23 cellular contexts compared by ENCODE assay signal in the genomic region with DNA sequence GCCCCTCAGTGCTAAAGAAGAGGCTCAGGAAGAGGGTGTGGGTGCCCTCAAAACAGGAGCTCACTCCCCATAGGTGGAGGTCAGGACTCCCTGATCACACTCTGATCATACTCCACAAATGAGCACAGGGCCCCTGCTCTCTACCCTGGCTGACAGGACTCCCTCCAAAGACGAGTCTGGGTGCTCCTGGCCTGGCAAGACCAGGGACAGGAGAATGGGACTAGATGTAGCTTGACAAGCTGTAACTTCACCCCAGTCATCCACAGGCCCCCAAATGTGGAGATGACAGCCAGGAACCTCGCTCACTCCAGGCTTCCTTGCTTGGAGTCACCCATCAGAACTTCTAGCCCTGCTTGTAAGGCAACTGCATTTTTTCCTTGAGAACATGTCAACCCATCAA. TPM values are rescaled to one million over a fixed set of nuclear protein-coding genes. Genes with fewer than 3 reads are reported as not detected.
DNase-seq lines count a peak whose midpoint lies in the region; ATAC-seq, FAIRE-seq and TF ChIP-seq lines count a peak whose summit lies in the region.
"Had no signal": no experiment of that assay in that cellular context is flagged by ENCODE, and none has a peak within 500 bp of the region (broad histone marks: within the 10 kb centered on the region; RNA-seq: fewer than 3 reads in every experiment).

No MANE protein-coding gene starts in this region.

- H3K4me3 Mint-ChIP-seq in activated T-cell treated with anti-CD3 and anti-CD28 coated beads, Interleukin-2, amount 50 U/mL, for 72 hours: no peak overlapping the region
- no peak overlapping the region for H3K4me3 Mint-ChIP-seq in activated T-cell treated with anti-CD3 and anti-CD28 coated beads, Interleukin-2, amount 50 U/mL, for 4 hours
- H3K4me3 Mint-ChIP-seq: CD4-positive, alpha-beta T cell had no signal

- peak overlapping the region; percentile 52 for H3K27ac Mint-ChIP-seq in activated T-cell treated with anti-CD3 and anti-CD28 coated beads, Interleukin-2, amount 50 U/mL, for 72 hours
- H3K27ac Mint-ChIP-seq: CD4-positive, alpha-beta T cell had no signal

- H3K4me1 ChIP-seq in right cardiac atrium (ENCODE audit: control insufficient read depth, insufficient read depth, low read length): peaks cover 2% of the 10 kb centered on the region
- no peaks in the 10 kb centered on the region for H3K4me1 ChIP-seq in kidney (ENCODE audit: control insufficient read depth in 1 of 2, insufficient read depth in 1 of 2, low read depth in 1 of 2, low read length in 2 of 2)
- H3K4me1 ChIP-seq in spleen: no peaks in the 10 kb centered on the region
- H3K4me1 ChIP-seq in breast epithelium: no peaks in the 10 kb centered on the region
- H3K4me1 ChIP-seq: A549, Caco-2, HAP-1 had no signal

- H3K27ac ChIP-seq in right cardiac atrium (ENCODE audit: low read length) (peak overlapping the region; percentile 9), kidney (ENCODE audit: low read depth in 2 of 2, low read length in 2 of 2) (no peak overlapping the region), spleen (no peak overlapping the region), breast epithelium (no peak overlapping the region)
- H3K27ac ChIP-seq: 22Rv1, A549, C4-2B, HL-60 had no signal

- no peak for ATAC-seq in activated T-cell treated with anti-CD3 and anti-CD28 coated beads, Interleukin-2, amount 50 U/mL, for 72 hours (replicated peaks in 1 of 2)
- no peak for ATAC-seq in activated T-cell treated with anti-CD3 and anti-CD28 coated beads, Interleukin-2, amount 50 U/mL, for 4 hours
- no peak for ATAC-seq in right cardiac atrium
- ATAC-seq in left cardiac atrium: no peak
- no peak for ATAC-seq in SK-N-SH treated with all-trans-retinoic acid at 6 μM for 48 hours
- ATAC-seq: A549 had no signal

- H3K9me3 ChIP-seq in right cardiac atrium (ENCODE audit: control insufficient read depth, low read length) (no peaks in the 10 kb centered on the region), kidney (ENCODE audit: control insufficient read depth in 1 of 2, low read length in 2 of 2) (no peaks in the 10 kb centered on the region), spleen (no peaks in the 10 kb centered on the region), breast epithelium (no peaks in the 10 kb centered on the region)
- H3K9me3 ChIP-seq: A549, Caco-2, HAP-1 had no signal

- TF ChIP-seq POLR2A in spleen (IDR thresholded peaks at IDR 0.05) (no peak), breast epithelium (IDR thresholded peaks at IDR 0.05) (no peak)

- TF ChIP-seq CTCF in kidney (IDR thresholded peaks at IDR 0.05; ENCODE audit: borderline replicate concordance, extremely low read depth, insufficient read depth): no peak
- no peak for TF ChIP-seq CTCF in spleen (IDR thresholded peaks at IDR 0.05 in 8 of 11, conservative IDR thresholded peaks at IDR 0.05 in 3 of 11)
- no peak for TF ChIP-seq CTCF in breast epithelium (IDR thresholded peaks at IDR 0.05)

- H3K9ac ChIP-seq in kidney (ENCODE audit: low read length in 2 of 2): no peak overlapping the region

- FAIRE-seq in kidney (lab: Jason Lieb, UNC): no peak
- FAIRE-seq: A549, D721Med, GM12892, GM18507 had no signal

- H3K27me3 ChIP-seq in right cardiac atrium (ENCODE audit: control insufficient read depth, insufficient read depth): no peaks in the 10 kb centered on the region
- peaks cover 0 to 48% (median 0%) of the 10 kb centered on the region in 7 donors for H3K27me3 ChIP-seq in spleen (replicated peaks in 1 of 7)
- H3K27me3 ChIP-seq in breast epithelium: peaks cover 0 to 9% of the 10 kb centered on the region in 2 donors

- DNase-seq in activated T-cell treated with anti-CD3 and anti-CD28 coated beads, Interleukin-2, amount 50 U/mL, for 72 hours: no peak
- DNase-seq in activated T-cell treated with anti-CD3 and anti-CD28 coated beads, Interleukin-2, amount 50 U/mL, for 4 hours: no peak
- DNase-seq in right cardiac atrium: no peak
- no peak for DNase-seq in left cardiac atrium
- peak; percentile 46 for DNase-seq in kidney
- peak; percentile 56 for DNase-seq in spleen
- DNase-seq in breast epithelium (ENCODE audit: low spot score in 2 of 2): no peak
- DNase-seq: AML-193; Caco-2; CD4-positive, alpha-beta T cell; DMS153; DMS79; GDM1; IMR-90 had no signal

- H3K36me3 ChIP-seq in kidney (ENCODE audit: control insufficient read depth in 1 of 2, insufficient read depth in 2 of 2, low read length in 2 of 2) (no peaks in the 10 kb centered on the region), spleen (no peaks in the 10 kb centered on the region), breast epithelium (no peaks in the 10 kb centered on the region)
- H3K36me3 ChIP-seq: HAP-1 had no signal

- intact Hi-C loops in right cardiac atrium (cut with DNase I) (no loop called here), left cardiac atrium (cut with DNase I) (no loop called here), kidney (cut with DNase I) (no loop called here), spleen (cut with DNase I; ENCODE audit: low total_unique reads) (no loop called here), breast epithelium (cut with DNase I; ENCODE audit: low total_unique reads) (loop anchor here (10.0 kb wide), 1 partner anchor 114 kb away; no protein-coding TSS in a partner anchor)

- H3K4me1 Mint-ChIP-seq in activated T-cell treated with anti-CD3 and anti-CD28 coated beads, Interleukin-2, amount 50 U/mL, for 72 hours (ENCODE audit: low read depth): peaks cover 6% of the 10 kb centered on the region
- H3K4me1 Mint-ChIP-seq in activated T-cell treated with anti-CD3 and anti-CD28 coated beads, Interleukin-2, amount 50 U/mL, for 4 hours (ENCODE audit: low read depth): peaks cover 4% of the 10 kb centered on the region

- H3K27me3 Mint-ChIP-seq in activated T-cell treated with anti-CD3 and anti-CD28 coated beads, Interleukin-2, amount 50 U/mL, for 72 hours (ENCODE audit: low read depth): no peaks in the 10 kb centered on the region
- H3K27me3 Mint-ChIP-seq in activated T-cell treated with anti-CD3 and anti-CD28 coated beads, Interleukin-2, amount 50 U/mL, for 4 hours (ENCODE audit: low read depth): peaks cover 4% of the 10 kb centered on the region

- 60% methylated on average over 2 of the region's 2 CpGs for WGBS in right cardiac atrium
- WGBS in spleen, 5 donors: 63 to 79% (median 78%) methylated on average over 2 of the region's 2 CpGs

- H3K4me3 ChIP-seq in right cardiac atrium (ENCODE audit: low read length) (no peak overlapping the region), kidney (ENCODE audit: low read length in 2 of 2) (no peak overlapping the region), spleen (no peak overlapping the region), breast epithelium (no peak overlapping the region)
- H3K4me3 ChIP-seq: A549, HAP-1 had no signal

- no peaks in the 10 kb centered on the region for H3K9me3 Mint-ChIP-seq in activated T-cell treated with anti-CD3 and anti-CD28 coated beads, Interleukin-2, amount 50 U/mL, for 72 hours
- no peaks in the 10 kb centered on the region for H3K9me3 Mint-ChIP-seq in activated T-cell treated with anti-CD3 and anti-CD28 coated beads, Interleukin-2, amount 50 U/mL, for 4 hours
- H3K9me3 Mint-ChIP-seq: CD4-positive, alpha-beta T cell had no signal

- no peaks in the 10 kb centered on the region for H3K36me3 Mint-ChIP-seq in activated T-cell treated with anti-CD3 and anti-CD28 coated beads, Interleukin-2, amount 50 U/mL, for 72 hours (ENCODE audit: insufficient read depth in 2 of 2)
- no peaks in the 10 kb centered on the region for H3K36me3 Mint-ChIP-seq in activated T-cell treated with anti-CD3 and anti-CD28 coated beads, Interleukin-2, amount 50 U/mL, for 4 hours (ENCODE audit: insufficient read depth)

TF ChIP-seq in SK-N-SH treated with all-trans-retinoic acid at 6 μM for 48 hours, 23 proteins besides CTCF, POLR2A, EP300 and RAD21:
- TF ChIP-seq, protein P1, sequence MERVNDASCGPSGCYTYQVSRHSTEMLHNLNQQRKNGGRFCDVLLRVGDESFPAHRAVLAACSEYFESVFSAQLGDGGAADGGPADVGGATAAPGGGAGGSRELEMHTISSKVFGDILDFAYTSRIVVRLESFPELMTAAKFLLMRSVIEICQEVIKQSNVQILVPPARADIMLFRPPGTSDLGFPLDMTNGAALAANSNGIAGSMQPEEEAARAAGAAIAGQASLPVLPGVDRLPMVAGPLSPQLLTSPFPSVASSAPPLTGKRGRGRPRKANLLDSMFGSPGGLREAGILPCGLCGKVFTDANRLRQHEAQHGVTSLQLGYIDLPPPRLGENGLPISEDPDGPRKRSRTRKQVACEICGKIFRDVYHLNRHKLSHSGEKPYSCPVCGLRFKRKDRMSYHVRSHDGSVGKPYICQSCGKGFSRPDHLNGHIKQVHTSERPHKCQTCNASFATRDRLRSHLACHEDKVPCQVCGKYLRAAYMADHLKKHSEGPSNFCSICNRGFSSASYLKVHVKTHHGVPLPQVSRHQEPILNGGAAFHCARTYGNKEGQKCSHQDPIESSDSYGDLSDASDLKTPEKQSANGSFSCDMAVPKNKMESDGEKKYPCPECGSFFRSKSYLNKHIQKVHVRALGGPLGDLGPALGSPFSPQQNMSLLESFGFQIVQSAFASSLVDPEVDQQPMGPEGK (CRISPR knock-in tag; IDR thresholded peaks at IDR 0.05; ENCODE audit: borderline replicate concordance): no peak
- TF ChIP-seq ESRRG (CRISPR knock-in tag; IDR thresholded peaks at IDR 0.05) (no peak), ZNF70 (CRISPR knock-in tag; IDR thresholded peaks at IDR 0.05) (no peak), ZC3H10 (CRISPR knock-in tag; IDR thresholded peaks at IDR 0.05) (no peak), ZNF565 (CRISPR knock-in tag; conservative IDR thresholded peaks at IDR 0.05; ENCODE audit: low read depth) (no peak), ZFP3 (CRISPR knock-in tag; IDR thresholded peaks at IDR 0.05) (no peak), OSR1 (CRISPR knock-in tag; IDR thresholded peaks at IDR 0.05) (no peak), TOX (CRISPR knock-in tag; IDR thresholded peaks at IDR 0.05; ENCODE audit: borderline replicate concordance) (no peak), GLIS3 (CRISPR knock-in tag; IDR thresholded peaks at IDR 0.05) (no peak), TCF4 (CRISPR knock-in tag; IDR thresholded peaks at IDR 0.05; ENCODE audit: borderline replicate concordance) (no peak)

RNA-seq across cellular contexts. Expression of gene SCN5A, which starts 11.1 kb away (rescaled TPM):
- under 1 TPM in 1 of 2 donors, not detected in 1; 0.05 TPM for total RNA-seq in activated T-cell treated with anti-CD3 and anti-CD28 coated beads, Interleukin-2, amount 50 U/mL, for 72 hours
- not detected for total RNA-seq in activated T-cell treated with anti-CD3 and anti-CD28 coated beads, Interleukin-2, amount 50 U/mL, for 4 hours
- total RNA-seq in right cardiac atrium (100 to 1,000 TPM; 131 to 202 (median 142) TPM), left cardiac atrium (100 to 1,000 TPM; 115 to 191 TPM), kidney (0.72 TPM), spleen (1 to 10 TPM in 1 of 7 donors, under 1 TPM in 3, not detected in 3; 0.17 to 1.2 (median 0.48) TPM), breast epithelium (under 1 TPM; under 0.01 to 0.33 (median 0.29) TPM)
- polyA plus RNA-seq in right cardiac atrium (69.0 TPM), kidney (ENCODE audit: insufficient read depth, low read depth, low replicate concordance) (0.06 TPM), spleen (under 1 TPM; 0.02 to 0.06 (median 0.02) TPM)

Comparison
In these comparisons a context has a peak if more than half of its experiments do, and no peak if none do; other contexts are left out.
1. DNase-seq: peak in kidney (single experiment) and spleen (single experiment); none in activated T-cell treated with anti-CD3 and anti-CD28 coated beads, Interleukin-2, amount 50 U/mL, for 72 hours (0 of 2), activated T-cell treated with anti-CD3 and anti-CD28 coated beads, Interleukin-2, amount 50 U/mL, for 4 hours (single experiment), right cardiac atrium (0 of 3), left cardiac atrium (single experiment) and breast epithelium (0 of 2).
2. RNA of gene SCN5A, which starts 11.1 kb away (total RNA-seq): 115 to 191 TPM in left cardiac atrium and 131 to 202 TPM in right cardiac atrium; 0.72 TPM in kidney (single experiment), 0.05 TPM in activated T-cell treated with anti-CD3 and anti-CD28 coated beads, Interleukin-2, amount 50 U/mL, for 72 hours, under 0.01 to 0.33 TPM in breast epithelium, 0.17 to 1.2 TPM in spleen and not detected in activated T-cell treated with anti-CD3 and anti-CD28 coated beads, Interleukin-2, amount 50 U/mL, for 4 hours; every median in the first group is over 10 times any median in the second.